In genomic region chr17:56891751-56892150, GRCh38 we compare ENCODE assay signal across 8 cellular contexts. TPM values are rescaled to one million over a fixed set of nuclear protein-coding genes. Genes with fewer than 3 reads are reported as not detected.
DNase-seq lines count a peak whose midpoint lies in the region; ATAC-seq lines count a peak whose summit lies in the region.

No MANE protein-coding gene starts in this region.

- intact Hi-C loops in Right ventricle myocardium superior (cut with DNase I): no loop called here

- peak; percentile 84 for DNase-seq in H7
- DNase-seq in activated CD8-positive, alpha-beta memory T cell treated with anti-CD3 and anti-CD28 coated beads, Interleukin-2, amount 50 U/mL, for 48 hours: peak; percentile 83
- peak; percentile 66 for DNase-seq in Right ventricle myocardium superior
- DNase-seq in stimulated activated CD4-positive, alpha-beta T cell treated with anti-CD3 and anti-CD28 coated beads, Interleukin-4, amount 100 ng/mL, for 4 hours: peak; percentile 33 to 59
- no peak for DNase-seq in C1 segment of cervical spinal cord (lab: John Stamatoyannopoulos, UW)
- DNase-seq in NCI-H526 treated with DMSO at 0.1 percent for 48 hours (lab: John Stamatoyannopoulos, UW): no peak
- DNase-seq in GF-D8 (lab: John Stamatoyannopoulos, UW): no peak

- H3K27me3 ChIP-seq in H7 (ENCODE audit: control insufficient read depth, insufficient read depth, low read length): no peaks in the 10 kb centered on the region

- no peak overlapping the region for H3K4me3 ChIP-seq in H7 (ENCODE audit: insufficient read depth, low read depth, low read length)

- ATAC-seq in Right ventricle myocardium superior (ENCODE audit: poor library complexity): no peak
- no peak for ATAC-seq in HG03520 (IDR thresholded peaks at IDR 0.05; ENCODE audit: unreplicated experiment)

- no peaks in the 10 kb centered on the region; the same call in none of the 2 replicates for H3K36me3 ChIP-seq in H7 (replicated peaks; ENCODE audit: control insufficient read depth, insufficient read depth, low read length)

RNA-seq across cellular contexts. Expression of gene TRIM25, which starts 22.1 kb away (rescaled TPM):
- total RNA-seq in H7 (2014; rRNA removed; shearing (Covaris generic)): 7.5 and 7.9 TPM in 2 replicates
- 15.4 TPM for total RNA-seq in Right ventricle myocardium superior

RNA-seq across cellular contexts. Expression of gene DGKE, which starts 57.8 kb away (rescaled TPM):
- 2.0 and 3.6 TPM in 2 replicates for total RNA-seq in H7 (2014; rRNA removed; shearing (Covaris generic))
- total RNA-seq in Right ventricle myocardium superior: 3.0 TPM

RNA-seq across cellular contexts. Expression of gene C17orf67, which starts 58.0 kb away (rescaled TPM):
- 1.5 and 1.9 TPM in 2 replicates for total RNA-seq in H7 (2014; rRNA removed; shearing (Covaris generic))
- 1.1 TPM for total RNA-seq in Right ventricle myocardium superior

Comparison
In these comparisons a context has a peak if more than half of its experiments do, and no peak if none do; other contexts are left out.
1. DNase-seq: peak in H7 (single experiment), activated CD8-positive, alpha-beta memory T cell treated with anti-CD3 and anti-CD28 coated beads, Interleukin-2, amount 50 U/mL, for 48 hours (single experiment), Right ventricle myocardium superior (single experiment) and stimulated activated CD4-positive, alpha-beta T cell treated with anti-CD3 and anti-CD28 coated beads, Interleukin-4, amount 100 ng/mL, for 4 hours (2 of 2); none in C1 segment of cervical spinal cord (0 of 14), NCI-H526 treated with DMSO at 0.1 percent for 48 hours (single experiment) and GF-D8 (single experiment).